ENCODE assay signal across 2 cellular contexts in genomic region chr2:6143812-6144211, GRCh38.
A peak's percentile ranks its signal among the peaks of the same experiment; 100 is the strongest.
TF ChIP-seq lines count a peak whose summit lies in the region.

No MANE protein-coding gene starts in this region.

TF ChIP-seq in HepG2, 621 proteins besides CTCF, POLR2A, EP300 and RAD21 (continued from another document):
- no peak for TF ChIP-seq ATM (IDR thresholded peaks at IDR 0.05; ENCODE audit: borderline replicate concordance)

TF ChIP-seq in GM23338, 12 proteins besides CTCF, POLR2A, EP300 and RAD21:
- TF ChIP-seq ZNF462 (CRISPR knock-in tag; IDR thresholded peaks at IDR 0.05) (no peak), ZNF331 (CRISPR knock-in tag; IDR thresholded peaks at IDR 0.05; ENCODE audit: low read depth) (peak; percentile 80), JUNB (IDR thresholded peaks at IDR 0.05; ENCODE audit: unreplicated experiment) (no peak), ETS1 (IDR thresholded peaks at IDR 0.05) (no peak)
